In genomic region chr9:129138476-129139232, GRCh38 we compare ENCODE assay signal across 8 cellular contexts. TPM values are rescaled to one million over a fixed set of nuclear protein-coding genes. Genes with fewer than 3 reads are reported as not detected.
A peak's percentile ranks its signal among the peaks of the same experiment; 100 is the strongest.
DNase-seq lines count a peak whose midpoint lies in the region; ATAC-seq and TF ChIP-seq lines count a peak whose summit lies in the region.

No MANE protein-coding gene starts in this region.

- peak in 1 of 2 donors; percentile 31 for TF ChIP-seq POLR2A in heart left ventricle (IDR thresholded peaks at IDR 0.05)

- no peak for TF ChIP-seq CTCF in activated CD8-positive, alpha-beta T cell treated with anti-CD3 and anti-CD28 coated beads for 36 hours (IDR thresholded peaks at IDR 0.05)
- TF ChIP-seq CTCF in heart left ventricle (IDR thresholded peaks at IDR 0.05): no peak

- H3K27ac ChIP-seq in heart left ventricle: peak overlapping the region; percentile 99 to 100 (median 100)

- WGBS in heart left ventricle, 4 donors: 23 to 40% (median 26%) methylated on average over 10 to 21 of the region's 21 CpGs

- intact Hi-C loops in activated CD8-positive, alpha-beta T cell treated with anti-CD3 and anti-CD28 coated beads for 36 hours (cut with micrococcal nuclease): loop anchor here (5.0 kb wide), 1 partner anchor 474 kb away; no protein-coding TSS in a partner anchor
- intact Hi-C loops in heart left ventricle (cut with DNase I): loop anchor here (1.0 to 10.0 kb wide), 11 partner anchors 36 to 656 kb away; no protein-coding TSS in a partner anchor

- peaks cover 0 to 48% (median 40%) of the 10 kb centered on the region in 9 donors for H3K36me3 ChIP-seq in heart left ventricle

- DNase-seq in ELF-1 (ENCODE audit: low read depth, low spot score) (peak; percentile 54), heart left ventricle (peak; percentile 69 to 80 (median 74)), renal cortical epithelial cell (ENCODE audit: low read depth) (peak; percentile 24)
- DNase-seq in activated CD8-positive, alpha-beta T cell treated with anti-CD3 and anti-CD28 coated beads for 36 hours: no peak

- peak; percentile 3 for ATAC-seq in activated CD8-positive, alpha-beta T cell treated with anti-CD3 and anti-CD28 coated beads for 36 hours
- ATAC-seq in heart left ventricle (peak in 3 of 4 donors; percentile 7 to 25 (median 11)), HG03354 (IDR thresholded peaks at IDR 0.05; ENCODE audit: poor library complexity, severe bottlenecking, unreplicated experiment) (no peak), HG02763 (IDR thresholded peaks at IDR 0.05; ENCODE audit: unreplicated experiment) (no peak), HG02938 (IDR thresholded peaks at IDR 0.05; ENCODE audit: unreplicated experiment) (no peak), HG02840 (IDR thresholded peaks at IDR 0.05; ENCODE audit: low FRiP score, unreplicated experiment) (no peak)

- H3K27me3 Mint-ChIP-seq in activated CD8-positive, alpha-beta T cell treated with anti-CD3 and anti-CD28 coated beads for 36 hours: no peaks in the 10 kb centered on the region

- H3K9me3 ChIP-seq in heart left ventricle: no peaks in the 10 kb centered on the region

- peaks cover 37% of the 10 kb centered on the region for H3K4me1 Mint-ChIP-seq in activated CD8-positive, alpha-beta T cell treated with anti-CD3 and anti-CD28 coated beads for 36 hours (ENCODE audit: low read depth)

- CTCF ChIA-PET in activated CD8-positive, alpha-beta T cell treated with anti-CD3 and anti-CD28 coated beads for 36 hours (lab: Charles Lee): interaction anchor here (0.6 to 7.4 kb wide), 42 partner anchors 8 to 642 kb away, joined by 3 to 131 read pairs (median 4); partner anchors contain the start of genes C9orf50 and NTMT1

- peak overlapping the region in 7 of 12 donors; percentile 19 to 66 (median 52) for H3K4me3 ChIP-seq in heart left ventricle

- H3K27me3 ChIP-seq in heart left ventricle: no peaks in the 10 kb centered on the region

- H3K4me1 ChIP-seq in heart left ventricle: peaks cover 19 to 64% (median 58%) of the 10 kb centered on the region in 12 donors

- peak overlapping the region; percentile 80 for H3K4me3 Mint-ChIP-seq in activated CD8-positive, alpha-beta T cell treated with anti-CD3 and anti-CD28 coated beads for 36 hours

- POLR2A ChIA-PET in activated CD8-positive, alpha-beta T cell treated with anti-CD3 and anti-CD28 coated beads for 36 hours (lab: Charles Lee): interaction anchor here (0.7 to 2.5 kb wide), 7 partner anchors 27 to 486 kb away, joined by 3 to 9 read pairs (median 4); partner anchors contain the start of gene PTPA

- H3K9me3 Mint-ChIP-seq in activated CD8-positive, alpha-beta T cell treated with anti-CD3 and anti-CD28 coated beads for 36 hours: no peaks in the 10 kb centered on the region

- H3K36me3 Mint-ChIP-seq in activated CD8-positive, alpha-beta T cell treated with anti-CD3 and anti-CD28 coated beads for 36 hours (ENCODE audit: low read depth): peaks cover 21% of the 10 kb centered on the region

- peak overlapping the region; percentile 93 for H3K27ac Mint-ChIP-seq in activated CD8-positive, alpha-beta T cell treated with anti-CD3 and anti-CD28 coated beads for 36 hours

RNA-seq across cellular contexts. Expression of gene PTPA, which starts 27.4 kb away (rescaled TPM):
- total RNA-seq in activated CD8-positive, alpha-beta T cell treated with anti-CD3 and anti-CD28 coated beads for 36 hours: 10 to 100 TPM; 95.3 to 98.5 TPM
- total RNA-seq in heart left ventricle (100 to 1,000 TPM in 8 of 9 donors, 10 to 100 TPM in 1; 96.0 to 212 (median 172) TPM), renal cortical epithelial cell (167 and 235 TPM in 2 replicates)
- 100 to 1,000 TPM; 129 to 211 TPM for polyA plus RNA-seq in heart left ventricle

RNA-seq across cellular contexts. Expression of gene CRAT, which starts 28.1 kb away (rescaled TPM):
- total RNA-seq in activated CD8-positive, alpha-beta T cell treated with anti-CD3 and anti-CD28 coated beads for 36 hours: 10 to 100 TPM; 11.8 to 12.7 TPM
- total RNA-seq in heart left ventricle (100 to 1,000 TPM in 2 of 9 donors, 10 to 100 TPM in 7; 50.8 to 126 (median 68.2) TPM), renal cortical epithelial cell (27.1 and 57.2 TPM in 2 replicates)
- 10 to 100 TPM; 37.0 to 64.7 TPM for polyA plus RNA-seq in heart left ventricle

RNA-seq across cellular contexts. Expression of gene IER5L, which starts 39.4 kb away (rescaled TPM):
- total RNA-seq in activated CD8-positive, alpha-beta T cell treated with anti-CD3 and anti-CD28 coated beads for 36 hours: 1 to 10 TPM; 3.7 to 4.1 TPM
- total RNA-seq in heart left ventricle (10 to 100 TPM in 3 of 9 donors, 1 to 10 TPM in 6; 4.1 to 18.4 (median 5.5) TPM), renal cortical epithelial cell (17.4 and 40.6 TPM in 2 replicates)
- polyA plus RNA-seq in heart left ventricle: 1 to 10 TPM; 2.8 to 7.3 TPM

RNA-seq across cellular contexts. Expression of gene DOLPP1, which starts 57.7 kb away (rescaled TPM):
- total RNA-seq in activated CD8-positive, alpha-beta T cell treated with anti-CD3 and anti-CD28 coated beads for 36 hours: 10 to 100 TPM; 12.7 to 15.2 TPM
- total RNA-seq in heart left ventricle (10 to 100 TPM in 1 of 9 donors, 1 to 10 TPM in 8; 3.2 to 10.3 (median 5.8) TPM), renal cortical epithelial cell (9.6 and 12.0 TPM in 2 replicates)
- 10 to 100 TPM in 1 of 2 donors, 1 to 10 TPM in 1; 3.0 to 11.5 TPM for polyA plus RNA-seq in heart left ventricle

Comparison
In these comparisons a context has a peak if more than half of its experiments do, and no peak if none do; other contexts are left out.
1. ATAC-seq: peak in activated CD8-positive, alpha-beta T cell treated with anti-CD3 and anti-CD28 coated beads for 36 hours (single experiment) and heart left ventricle (3 of 4); none in HG03354 (single experiment), HG02763 (single experiment), HG02938 (single experiment) and HG02840 (single experiment).